In genomic region chr3:57910988-57911387, GRCh38 we compare ENCODE assay signal across 8 cellular contexts.
DNase-seq lines count a peak whose midpoint lies in the region; ATAC-seq and TF ChIP-seq lines count a peak whose summit lies in the region.

No MANE protein-coding gene starts in this region.

- TF ChIP-seq CTCF in choroid plexus epithelial cell (conservative IDR thresholded peaks at IDR 0.05; ENCODE audit: low read depth, low read length), result peak; percentile 59
- TF ChIP-seq CTCF in retinal pigment epithelial cell (conservative IDR thresholded peaks at IDR 0.05; ENCODE audit: low read depth, low read length), result peak; percentile 66

- no peak for ATAC-seq in GM19452 (IDR thresholded peaks at IDR 0.05; ENCODE audit: unreplicated experiment)

- DNase-seq in NCI-H526 (lab: John Stamatoyannopoulos, UW) (peak; percentile 12 to 13), NCI-H526 treated with DMSO at 0.1 percent for 48 hours (lab: John Stamatoyannopoulos, UW) (no peak), NCI-H146 (lab: John Stamatoyannopoulos, UW) (peak; percentile 5), choroid plexus epithelial cell (ENCODE audit: low read depth) (peak; percentile 43), retinal pigment epithelial cell (ENCODE audit: low read depth) (peak; percentile 4), middle frontal gyrus (ENCODE audit: extremely low spot score, low spot score) (no peak)
- no peak for DNase-seq in stimulated activated naive CD4-positive, alpha-beta T cell treated with Interleukin-2 at 50 U/mL for 16 hours (lab: John Stamatoyannopoulos, UW)

- H3K4me3 ChIP-seq in choroid plexus epithelial cell (ENCODE audit: low read depth, low read length) (no peak overlapping the region), retinal pigment epithelial cell (ENCODE audit: low read length) (no peak overlapping the region)

Comparison
In these comparisons a context has a peak if more than half of its experiments do, and no peak if none do; other contexts are left out.
1. DNase-seq: peak in NCI-H526 (2 of 2), NCI-H146 (single experiment), choroid plexus epithelial cell (single experiment) and retinal pigment epithelial cell (single experiment); none in NCI-H526 treated with DMSO at 0.1 percent for 48 hours (single experiment), stimulated activated naive CD4-positive, alpha-beta T cell treated with Interleukin-2 at 50 U/mL for 16 hours (single experiment) and middle frontal gyrus (single experiment).